Comparison of ENCODE assay signal across 26 cellular contexts in the genomic region with DNA sequence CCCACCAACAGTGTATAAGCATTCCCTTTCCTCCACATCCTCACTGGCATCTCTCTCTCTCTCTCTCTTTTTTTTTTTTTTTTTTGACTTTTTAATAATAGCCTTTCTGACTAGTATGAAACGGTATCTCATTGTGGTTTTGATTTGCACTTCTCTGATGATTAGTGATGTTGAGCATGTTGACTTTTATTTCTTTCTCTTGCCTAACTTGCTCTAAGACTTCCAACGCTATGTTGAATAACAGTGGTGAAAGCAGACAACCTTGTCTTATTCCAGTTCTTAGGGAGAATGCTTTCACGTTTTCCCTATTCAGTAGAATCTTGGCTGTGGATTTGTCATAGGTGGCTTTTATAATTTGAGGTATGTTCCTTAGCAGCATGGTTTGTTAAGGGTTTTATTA.
"Had no signal": no experiment of that assay in that cellular context is flagged by ENCODE, and none has a peak within 500 bp of the region (broad histone marks: within the 10 kb centered on the region; RNA-seq: fewer than 3 reads in every experiment).

No MANE protein-coding gene starts in this region.

- H3K27me3 Mint-ChIP-seq: progenitor cell of endocrine pancreas had no signal

- H3K4me3 Mint-ChIP-seq: naive thymus-derived CD4-positive, alpha-beta T cell; natural killer cell treated with Interleukin-12 subunit alpha and Interleukin-12 subunit beta and Interleukin-15 and Interleukin-18, amount 100 ng/mL, for 72 hours; stimulated activated naive B cell treated with anti-CD40 and anti-IgM and Interleukin-4, amounts not matched to agents 10 μg/mL and 1 μg/mL and 100 μg/mL, for 72 hours had no signal

- H3K27ac ChIP-seq: left lung, lower lobe of right lung, ovary, right atrium auricular region, right lobe of liver, skin epidermis, stomach, suprapubic skin, thoracic aorta, tibial artery, upper lobe of right lung had no signal

- H3K4me1 ChIP-seq: left lung, lower lobe of right lung, right atrium auricular region, right lobe of liver, stomach, tibial artery, upper lobe of right lung had no signal

- H3K9me3 ChIP-seq: left lung, lower lobe of right lung, ovary, right atrium auricular region, right lobe of liver, suprapubic skin, upper lobe of right lung had no signal

- DNase-seq: hypothalamus; kidney; left colon; left lung; lower lobe of right lung; mammary epithelial cell; mesenchymal stem cell; naive thymus-derived CD4-positive, alpha-beta T cell; ovary; right lobe of liver; stimulated activated CD4-positive, alpha-beta T cell treated with anti-CD3 and anti-CD28 coated beads, Interleukin-12 subunit alpha, Interleukin-12 subunit beta, amount 100 ng/mL, for 4 hours; stimulated activated CD4-positive, alpha-beta T cell treated with anti-CD3 and anti-CD28 coated beads, Interleukin-15, amount 100 ng/mL, for 24 hours; stimulated activated CD4-positive, alpha-beta T cell treated with anti-CD3 and anti-CD28 coated beads, Interleukin-2, amount 100 ng/mL, for 24 hours; stimulated activated CD4-positive, alpha-beta T cell treated with anti-CD3 and anti-CD28 coated beads, Interleukin-4, amount 100 ng/mL, for 1 hour; stimulated activated naive B cell treated with anti-CD40 and anti-IgM and Interleukin-4, amounts not matched to agents 10 μg/mL and 1 μg/mL and 100 μg/mL, for 72 hours; stimulated activated naive CD8-positive, alpha-beta T cell treated with anti-CD3 and anti-CD28 coated beads, Interleukin-15, Interleukin-2, amounts not matched to agents 100 U/mL and 50 U/mL, for 24 hours; stomach; tibial artery; trophoblast cell; upper lobe of right lung had no signal

- H3K27me3 ChIP-seq: left lung, ovary, right atrium auricular region, right lobe of liver, stomach, suprapubic skin, tibial artery, upper lobe of right lung had no signal

- H3K27ac Mint-ChIP-seq: naive thymus-derived CD4-positive, alpha-beta T cell; natural killer cell treated with Interleukin-12 subunit alpha and Interleukin-12 subunit beta and Interleukin-15 and Interleukin-18, amount 100 ng/mL, for 72 hours; progenitor cell of endocrine pancreas; stimulated activated naive B cell treated with anti-CD40 and anti-IgM and Interleukin-4, amounts not matched to agents 10 μg/mL and 1 μg/mL and 100 μg/mL, for 72 hours had no signal

- H3K4me3 ChIP-seq: left lung, lower lobe of right lung, ovary, right atrium auricular region, right lobe of liver, skin epidermis, stomach, suprapubic skin, thoracic aorta, tibial artery, upper lobe of right lung had no signal

- H3K36me3 ChIP-seq: left lung, lower lobe of right lung, ovary, right atrium auricular region, right lobe of liver, stomach, suprapubic skin, thoracic aorta, tibial artery, upper lobe of right lung had no signal
